ENCODE assay signal across 9 cellular contexts in the genomic region with DNA sequence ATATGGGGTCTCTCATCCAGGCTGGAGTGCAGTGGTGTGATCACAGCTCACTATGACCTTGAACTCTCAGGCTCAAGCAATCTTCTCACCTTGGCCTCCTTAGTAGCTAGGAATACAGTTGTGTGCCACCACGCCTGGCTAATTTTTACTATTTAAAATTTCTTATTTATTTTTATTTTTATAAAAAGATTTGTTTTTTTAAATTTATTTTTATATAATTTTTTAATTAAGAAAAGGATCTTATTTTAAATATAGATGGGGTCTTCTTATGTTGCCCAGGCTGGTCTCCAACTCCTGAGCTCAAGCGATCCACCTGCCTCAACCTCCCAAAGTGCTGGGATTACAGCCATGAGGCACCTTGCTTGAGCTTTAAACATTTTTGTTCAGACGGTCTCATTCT.
"Had no signal": no experiment of that assay in that cellular context is flagged by ENCODE, and none has a peak within 500 bp of the region (broad histone marks: within the 10 kb centered on the region; RNA-seq: fewer than 3 reads in every experiment).

No MANE protein-coding gene starts in this region.

- ATAC-seq: GM23338, HCT116 had no signal

- H3K9ac ChIP-seq: GM23248 had no signal

- H2AFZ ChIP-seq: GM23248, GM23338 had no signal

- H3K4me3 Mint-ChIP-seq: GM23338, H9, HFFc6 had no signal

- H3K4me2 ChIP-seq: GM23338 had no signal

- H3K27ac ChIP-seq: GM23248 had no signal

- DNase-seq: GM23248, GOT3, H7, H9, HCEC 1CT, HFFc6 had no signal

- H3K4me3 ChIP-seq: GM23248, GM23338, HAP-1 had no signal

- H3K27ac Mint-ChIP-seq: GM23338, H9, HFFc6 had no signal
